9 cellular contexts compared by ENCODE assay signal in genomic region chr5:43063731-43064171, GRCh38. TPM values are rescaled to one million over a fixed set of nuclear protein-coding genes. Genes with fewer than 3 reads are reported as not detected.
DNase-seq lines count a peak whose midpoint lies in the region; ATAC-seq and TF ChIP-seq lines count a peak whose summit lies in the region.
"Had no signal": no experiment of that assay in that cellular context is flagged by ENCODE, and none has a peak within 500 bp of the region (broad histone marks: within the 10 kb centered on the region; RNA-seq: fewer than 3 reads in every experiment).

No MANE protein-coding gene starts in this region.

- TF ChIP-seq CTCF in AG04450 (IDR thresholded peaks at IDR 0.05; ENCODE audit: low read depth, low read length) (no peak), MCF 10A (IDR thresholded peaks at IDR 0.05; ENCODE audit: unreplicated experiment) (no peak)

- intact Hi-C loops in MCF 10A (cut with micrococcal nuclease), result loop anchor here (1.0 to 2.0 kb wide), 2 partner anchors 151 to 325 kb away; no protein-coding TSS in a partner anchor

- no peak overlapping the region for H4K8ac ChIP-seq in mesendoderm (ENCODE audit: low read depth, low read length)

- peaks cover 20% of the 10 kb centered on the region for H3K4me1 Mint-ChIP-seq in MCF 10A (ENCODE audit: insufficient read depth, unreplicated experiment)

- H3K56ac ChIP-seq in mesendoderm (ENCODE audit: low read length), result peak overlapping the region; percentile 71

- no peak overlapping the region for H2BK15ac ChIP-seq in mesendoderm (replicated peaks; ENCODE audit: low read depth)

- no peak overlapping the region for H2AFZ ChIP-seq in Karpas-422 (ENCODE audit: low read length)

- no peak for DNase-seq in AG04450 (ENCODE audit: low read depth, low spot score)
- peak; percentile 40 for DNase-seq in Karpas-422
- DNase-seq in MCF 10A (ENCODE audit: unreplicated experiment), result peak; percentile 21
- peak; percentile 48 for DNase-seq in mesendoderm
- DNase-seq in UCSD-AML1 (lab: John Stamatoyannopoulos, UW; ENCODE audit: unreplicated experiment), result no peak
- DNase-seq in NCI-H446 (lab: John Stamatoyannopoulos, UW), result no peak
- DNase-seq: MM.1S had no signal

- H3K36me3 Mint-ChIP-seq in MCF 10A (ENCODE audit: insufficient read depth, unreplicated experiment), result peaks cover 28% of the 10 kb centered on the region

- peak overlapping the region; percentile 99 for H3K4me3 Mint-ChIP-seq in MCF 10A (ENCODE audit: unreplicated experiment)

- no peak overlapping the region for H2BK120ac ChIP-seq in mesendoderm (ENCODE audit: low read depth, low read length)

- H2BK5ac ChIP-seq in mesendoderm (ENCODE audit: low read length), result no peak overlapping the region

- H3K4me2 ChIP-seq in Karpas-422 (ENCODE audit: low read depth, low read length, poor library complexity, severe bottlenecking), result no peak overlapping the region
- no peak overlapping the region for H3K4me2 ChIP-seq in mesendoderm (ENCODE audit: low read length)

- H3K36me3 ChIP-seq in Karpas-422 (ENCODE audit: insufficient read depth, low read length) (no peaks in the 10 kb centered on the region), mesendoderm (ENCODE audit: control insufficient read depth, insufficient read depth, low read length) (no peaks in the 10 kb centered on the region)

- POLR2A ChIA-PET in AG04450 (lab: Yijun Ruan, JAX), result interaction anchor here (1.5 to 2.5 kb wide), 2 partner anchors 18 to 22 kb away, joined by 5 to 20 read pairs; no protein-coding TSS in a partner anchor
- POLR2A ChIA-PET in MCF 10A (lab: Yijun Ruan, JAX), result interaction anchor here (1.0 to 7.2 kb wide), 11 partner anchors 20 to 249 kb away, joined by 3 to 181 read pairs (median 15); partner anchors contain the start of genes HMGCS1 and ZNF131

- peak overlapping the region; percentile 3 for H3K23ac ChIP-seq in mesendoderm (ENCODE audit: low read length)

- H3K9ac ChIP-seq in Karpas-422 (ENCODE audit: low read length), result no peak overlapping the region
- peak overlapping the region; percentile 40 for H3K9ac ChIP-seq in mesendoderm (ENCODE audit: low read length)

- no peak overlapping the region for H2AK5ac ChIP-seq in mesendoderm (ENCODE audit: low read length)

- H3K9me3 ChIP-seq in AG04450 (ENCODE audit: control insufficient read depth, insufficient read depth, low read length), result no peaks in the 10 kb centered on the region; the same call in 1 of the 2 replicates
- H3K9me3 ChIP-seq in Karpas-422 (ENCODE audit: low read length), result no peaks in the 10 kb centered on the region

- no peak overlapping the region for H3K18ac ChIP-seq in mesendoderm (ENCODE audit: low read length)

- no peaks in the 10 kb centered on the region for H3K27me3 Mint-ChIP-seq in MCF 10A (ENCODE audit: insufficient read depth, unreplicated experiment)

- H3K27ac ChIP-seq in AG04450 (ENCODE audit: low read depth, low read length), result peak overlapping the region; percentile 96
- no peak overlapping the region for H3K27ac ChIP-seq in Karpas-422 (ENCODE audit: low read length)
- no peak overlapping the region for H3K27ac ChIP-seq in mesendoderm (ENCODE audit: low read depth, low read length)

- BruUV-seq in MCF 10A (replicated peaks; lab: Mats Ljungman, UMichigan), result no TSS peak

- peak overlapping the region; percentile 93 for H3K27ac Mint-ChIP-seq in MCF 10A (ENCODE audit: low read depth, unreplicated experiment)

- no peaks in the 10 kb centered on the region for H3K9me2 ChIP-seq in Karpas-422 (replicated peaks; ENCODE audit: insufficient read depth, low read length)

- H3K79me2 ChIP-seq in Karpas-422 (ENCODE audit: low read length) (peaks cover 28% of the 10 kb centered on the region), mesendoderm (ENCODE audit: control insufficient read depth, insufficient read depth, low read length) (peaks cover 12% of the 10 kb centered on the region)

- H3K27me3 ChIP-seq in AG04450 (ENCODE audit: control insufficient read depth, insufficient read depth, low read length) (no peaks in the 10 kb centered on the region), Karpas-422 (ENCODE audit: low read length) (no peaks in the 10 kb centered on the region), mesendoderm (ENCODE audit: insufficient read depth, low read length, poor library complexity) (no peaks in the 10 kb centered on the region)

- H3K4ac ChIP-seq in mesendoderm (ENCODE audit: low read depth, low read length), result no peak overlapping the region

- WGBS in mesendoderm (ENCODE audit: extremely low coverage, insufficient coverage, low lambda C conversion rate), result no CpG with 5 or more reads among the region's 12 CpGs

- H3K4me1 ChIP-seq in Karpas-422 (ENCODE audit: low read length), result peaks cover 26% of the 10 kb centered on the region
- peaks cover 6% of the 10 kb centered on the region for H3K4me1 ChIP-seq in mesendoderm (ENCODE audit: control insufficient read depth, low read depth, low read length)

- CTCF ChIA-PET in AG04450 (lab: Charles Lee), result interaction anchor here (0.9 to 2.6 kb wide), 5 partner anchors 10 to 36 kb away, joined by 3 to 23 read pairs (median 6); partner anchors contain the start of gene ANXA2R
- CTCF ChIA-PET in MCF 10A (lab: Yijun Ruan, JAX), result interaction anchor here (0.5 to 1.9 kb wide), 15 partner anchors 18 to 1548 kb away, joined by 3 to 15 read pairs (median 4); no protein-coding TSS in a partner anchor

- H3K4me3 ChIP-seq in AG04450 (ENCODE audit: low read depth, low read length) (no peak overlapping the region), Karpas-422 (ENCODE audit: low read length) (no peak overlapping the region), mesendoderm (ENCODE audit: low read length) (no peak overlapping the region)

- H3K79me1 ChIP-seq in mesendoderm (ENCODE audit: low read length), result peaks cover 11% of the 10 kb centered on the region

- ATAC-seq in GM19467 (IDR thresholded peaks at IDR 0.05; ENCODE audit: unreplicated experiment) (no peak), HG02623 (IDR thresholded peaks at IDR 0.05; ENCODE audit: unreplicated experiment) (no peak)

- no peaks in the 10 kb centered on the region for H4K20me1 ChIP-seq in Karpas-422 (ENCODE audit: insufficient read depth, low read depth, low read length)

- H4K5ac ChIP-seq in mesendoderm (ENCODE audit: low read length), result peak overlapping the region; percentile 15

- no peaks in the 10 kb centered on the region for H3K9me3 Mint-ChIP-seq in MCF 10A (ENCODE audit: unreplicated experiment)

RNA-seq across cellular contexts. Expression of gene ANXA2R, which starts 23.6 kb away (rescaled TPM):
- 3.7 and 4.9 TPM in 2 replicates for polyA plus RNA-seq in AG04450 (2011; rRNA removed)
- polyA minus RNA-seq in AG04450 (2011; rRNA and poly(A)+ RNA removed), result 4.3 and 4.6 TPM in 2 replicates
- 9.0 and 15.3 TPM in 2 replicates for total RNA-seq in Karpas-422 (2014; rRNA removed; shearing (Covaris generic); ENCODE audit: low replicate concordance)
- total RNA-seq in MCF 10A (2022), result 0.98 and 1.3 TPM in 2 replicates
- polyA plus RNA-seq in mesendoderm (2013, experiment 1 of 2), result 1.2 TPM
- 1.2 TPM for polyA plus RNA-seq in mesendoderm (2013, experiment 2 of 2)

RNA-seq across cellular contexts. Expression of gene ZNF131, which starts 57.0 kb away (rescaled TPM):
- 30.4 and 42.5 TPM in 2 replicates for polyA plus RNA-seq in AG04450 (2011; rRNA removed)
- polyA minus RNA-seq in AG04450 (2011; rRNA and poly(A)+ RNA removed), result 32.5 and 37.4 TPM in 2 replicates
- total RNA-seq in Karpas-422 (2014; rRNA removed; shearing (Covaris generic); ENCODE audit: low replicate concordance), result 64.1 and 78.0 TPM in 2 replicates
- 41.3 and 42.4 TPM in 2 replicates for total RNA-seq in MCF 10A (2022)
- polyA plus RNA-seq in mesendoderm (2013, experiment 1 of 2), result 52.1 TPM
- polyA plus RNA-seq in mesendoderm (2013, experiment 2 of 2), result 53.8 TPM

Comparison
In these comparisons a context has a peak if more than half of its experiments do, and no peak if none do; other contexts are left out.
1. DNase-seq: peak in Karpas-422 (single experiment), MCF 10A (single experiment) and mesendoderm (single experiment); none in AG04450 (single experiment), UCSD-AML1 (single experiment) and NCI-H446 (0 of 2).